Comparison of ENCODE assay signal across 1 cellular context in genomic region chr1:179882253-179883039, GRCh38.
TF ChIP-seq lines count a peak whose summit lies in the region.

TSS of gene TOR1AIP1 (plus strand) at chr1:179882285. CDS start at chr1:179882503, 218 bp downstream.

TF ChIP-seq in K562, 482 proteins besides CTCF, POLR2A, EP300 and RAD21 (continued from another document and continues in another):
- peak; percentile 75 for TF ChIP-seq E2F4 (CRISPR knock-in tag; IDR thresholded peaks at IDR 0.05; ENCODE audit: low read depth)
- TF ChIP-seq MIER1 (IDR thresholded peaks at IDR 0.05; ENCODE audit: low read depth) = peak; percentile 62
- TF ChIP-seq ZNF778 (CRISPR knock-in tag; IDR thresholded peaks at IDR 0.05) = no peak
- TF ChIP-seq ZNF717 (CRISPR knock-in tag; IDR thresholded peaks at IDR 0.05) = peak; percentile 72; the same call in 1 of the 2 replicates
- peak; percentile 97 for TF ChIP-seq TFAP4 (CRISPR knock-in tag; IDR thresholded peaks at IDR 0.05; ENCODE audit: borderline replicate concordance)
- TF ChIP-seq SNIP1 (IDR thresholded peaks at IDR 0.05; ENCODE audit: low read depth) = 0 out of 2 replicates have a peak, but pooled peaks have one; percentile 23
- no peak for TF ChIP-seq NCOA4 (IDR thresholded peaks at IDR 0.05; ENCODE audit: partially characterized antibody)
- peak; percentile 87 for TF ChIP-seq OTX1 (CRISPR knock-in tag; IDR thresholded peaks at IDR 0.05)
- peak; percentile 2; the same call in 1 of the 2 replicates for TF ChIP-seq CBFA2T3 (IDR thresholded peaks at IDR 0.05)
- TF ChIP-seq HLTF (IDR thresholded peaks at IDR 0.05) = peak; percentile 80; the same call in 1 of the 2 replicates
- TF ChIP-seq ZFP91 (CRISPR knock-in tag; IDR thresholded peaks at IDR 0.05) = no peak
- TF ChIP-seq ATF2 (CRISPR knock-in tag; IDR thresholded peaks at IDR 0.05) = peak; percentile 92
- TF ChIP-seq ZHX1 (conservative IDR thresholded peaks at IDR 0.05; ENCODE audit: low read length) = peak; percentile 80
- TF ChIP-seq DEAF1 (CRISPR knock-in tag; IDR thresholded peaks at IDR 0.05) = peak; percentile 75
- no peak for TF ChIP-seq ZBTB34 (CRISPR knock-in tag; IDR thresholded peaks at IDR 0.05)
- peak; percentile 7; the same call in 1 of the 2 replicates for TF ChIP-seq TFE3 (CRISPR knock-in tag; IDR thresholded peaks at IDR 0.05)
- peak; percentile 96 for TF ChIP-seq ZNF511 (CRISPR knock-in tag; IDR thresholded peaks at IDR 0.05)
- no peak for TF ChIP-seq ETS2 (tag; IDR thresholded peaks at IDR 0.05; ENCODE audit: borderline replicate concordance, poor library complexity, severe bottlenecking)
- TF ChIP-seq ZNF609 (CRISPR knock-in tag; IDR thresholded peaks at IDR 0.05; ENCODE audit: borderline replicate concordance) = no peak; the same call in 1 of the 2 replicates
- TF ChIP-seq E4F1 (CRISPR knock-in tag; IDR thresholded peaks at IDR 0.05; ENCODE audit: borderline replicate concordance) = no peak
- TF ChIP-seq ARID2 (IDR thresholded peaks at IDR 0.05) = no peak
- no peak for TF ChIP-seq MCM2 (IDR thresholded peaks at IDR 0.05; ENCODE audit: low read depth)
- TF ChIP-seq ZBTB2 (IDR thresholded peaks at IDR 0.05) = peak; percentile 94
- TF ChIP-seq SIN3A (IDR thresholded peaks at IDR 0.05; ENCODE audit: borderline replicate concordance in 2 of 2, control insufficient read depth in 1 of 2, low read depth in 2 of 2, low read length in 2 of 2) = peak; percentile 79 to 85; a peak in 2 of 4 replicates
- no peak for TF ChIP-seq ZNF121 (CRISPR knock-in tag; conservative IDR thresholded peaks at IDR 0.05)
- peak; percentile 100 for TF ChIP-seq SIX5 (IDR thresholded peaks at IDR 0.05; ENCODE audit: borderline replicate concordance in 1 of 2, insufficient read depth in 1 of 2, low read depth in 1 of 2, low read length in 2 of 2)
- TF ChIP-seq ZNF316 (IDR thresholded peaks at IDR 0.05) = peak; percentile 54
